In genomic region chr15:44853304-44853950, GRCh38 we compare ENCODE assay signal across 8 cellular contexts.
DNase-seq lines count a peak whose midpoint lies in the region; ATAC-seq and TF ChIP-seq lines count a peak whose summit lies in the region.
"Not testable (repeated sequence)": the region's sequence is repeated elsewhere in the genome, so short reads cannot be mapped to it uniquely, and the experiment has no call there.

No MANE protein-coding gene starts in this region.

- not testable (repeated sequence) for H3K9me3 ChIP-seq in DOHH2 (ENCODE audit: control insufficient read depth, insufficient read depth, low read length); SK-N-MC (ENCODE audit: low read depth, low read length); osteoblast (ENCODE audit: low read depth, low read length)

- H3K27me3 ChIP-seq in DOHH2 (ENCODE audit: control insufficient read depth, low read length); osteoblast (ENCODE audit: insufficient read depth, low read length): not testable (repeated sequence)

- not testable (repeated sequence) for H3K27ac Mint-ChIP-seq in activated T-helper 17 cell treated with anti-CD3 and anti-CD28 coated beads, Interleukin-2, amount 50 U/mL, for 72 hours

- not testable (repeated sequence) for H3K9me3 Mint-ChIP-seq in activated T-helper 17 cell treated with anti-CD3 and anti-CD28 coated beads, Interleukin-2, amount 50 U/mL, for 72 hours

- peak; percentile 90 for ATAC-seq in activated T-helper 17 cell treated with anti-CD3 and anti-CD28 coated beads, Interleukin-2, amount 50 U/mL, for 72 hours (replicated peaks)

- not testable (repeated sequence) for H3K9ac ChIP-seq in SK-N-MC (ENCODE audit: insufficient read length)

- H4K20me1 ChIP-seq in DOHH2 (ENCODE audit: control insufficient read depth, insufficient read depth, low read depth, low read length); osteoblast (ENCODE audit: insufficient read depth, low read length): not testable (repeated sequence)

- H3K4me3 Mint-ChIP-seq in activated T-helper 17 cell treated with anti-CD3 and anti-CD28 coated beads, Interleukin-2, amount 50 U/mL, for 72 hours = not testable (repeated sequence)

- H3F3A ChIP-seq in DOHH2 (ENCODE audit: control insufficient read depth, insufficient read depth) = not testable (repeated sequence)

- H2AFZ ChIP-seq in osteoblast (ENCODE audit: low read length) = peak overlapping the region; percentile 73

- DNase-seq in H4 (ENCODE audit: low spot score) (peak; percentile 66), NCI-H1048 (lab: John Stamatoyannopoulos, UW) (peak; percentile 23), SK-N-MC (ENCODE audit: low read depth, low spot score) (peak; percentile 32), foreskin fibroblast (peak; percentile 17 to 67), osteoblast (ENCODE audit: insufficient read length, low spot score, missing footprints) (peak; percentile 69), substantia nigra (lab: John Stamatoyannopoulos, UW) (peak in 30 of 49 donors; percentile 0 to 57 (median 8))

- not testable (repeated sequence) for H3K4me1 ChIP-seq in DOHH2 (ENCODE audit: control insufficient read depth, low read length); osteoblast (ENCODE audit: insufficient read depth, low read length)

- not testable (repeated sequence) for H3K36me3 Mint-ChIP-seq in activated T-helper 17 cell treated with anti-CD3 and anti-CD28 coated beads, Interleukin-2, amount 50 U/mL, for 72 hours (ENCODE audit: low read depth)

- TF ChIP-seq CTCF in DOHH2 (IDR thresholded peaks at IDR 0.05; ENCODE audit: low read depth, low read length, poor library complexity, severe bottlenecking) (peak; percentile 85), foreskin fibroblast (IDR thresholded peaks at IDR 0.05; ENCODE audit: low read depth, low read length) (peak; percentile 77), osteoblast (IDR thresholded peaks at IDR 0.05; ENCODE audit: extremely low read depth, low read depth, low read length) (peak; percentile 82)

- not testable (repeated sequence) for H3K79me2 ChIP-seq in DOHH2 (ENCODE audit: control insufficient read depth, low read length); osteoblast (ENCODE audit: insufficient read depth, low read length)

- not testable (repeated sequence) for H3K4me2 ChIP-seq in DOHH2 (ENCODE audit: low read length)
- H3K4me2 ChIP-seq in osteoblast (ENCODE audit: insufficient read depth, low read length) = peak overlapping the region; percentile 76

- not testable (repeated sequence) for H3K27ac ChIP-seq in DOHH2 (ENCODE audit: low read depth, low read length); SK-N-MC; osteoblast (ENCODE audit: low read depth, low read length); substantia nigra (ENCODE audit: low read depth, low read length, poor library complexity, severe bottlenecking)

- not testable (repeated sequence) for H3K36me3 ChIP-seq in DOHH2 (ENCODE audit: control insufficient read depth, low read length); SK-N-MC (ENCODE audit: insufficient read depth, low read length); osteoblast (ENCODE audit: insufficient read depth, low read length)

- not testable (repeated sequence) for H3K4me1 Mint-ChIP-seq in activated T-helper 17 cell treated with anti-CD3 and anti-CD28 coated beads, Interleukin-2, amount 50 U/mL, for 72 hours

- not testable (repeated sequence) for H3K9me2 ChIP-seq in DOHH2 (replicated peaks; ENCODE audit: control insufficient read depth, low read length)

- H3K27me3 Mint-ChIP-seq in activated T-helper 17 cell treated with anti-CD3 and anti-CD28 coated beads, Interleukin-2, amount 50 U/mL, for 72 hours = not testable (repeated sequence)

- not testable (repeated sequence) for H3K4me3 ChIP-seq in DOHH2 (ENCODE audit: low read length); SK-N-MC; foreskin fibroblast (ENCODE audit: low read depth in 1 of 2, low read length in 2 of 2)
- H3K4me3 ChIP-seq in osteoblast (ENCODE audit: insufficient read depth, low read length) = peak overlapping the region; percentile 25

Comparison
In these comparisons a context has a peak if more than half of its experiments do, and no peak if none do; other contexts are left out.
1. DNase-seq: peak in every context shown above with its lines; median percentile 69 in osteoblast; 66 in H4; 42 in foreskin fibroblast; 32 in SK-N-MC; 23 in NCI-H1048; 8 in substantia nigra.